In genomic region chr9:96020300-96020821, GRCh38 we compare ENCODE assay signal across 8 cellular contexts.
DNase-seq lines count a peak whose midpoint lies in the region; ATAC-seq and TF ChIP-seq lines count a peak whose summit lies in the region.

No MANE protein-coding gene starts in this region.

- H3K9me3 ChIP-seq in lung (ENCODE audit: control insufficient read depth in 2 of 2, insufficient read depth in 1 of 2, low read length in 1 of 2) (peaks cover 0 to 3% of the 10 kb centered on the region in 2 donors), testis (no peaks in the 10 kb centered on the region), mucosa of descending colon (no peaks in the 10 kb centered on the region)

- H3K4me1 ChIP-seq in lung (ENCODE audit: control insufficient read depth in 2 of 2, insufficient read depth in 2 of 2, low read length in 2 of 2) (peaks cover 0 to 13% of the 10 kb centered on the region in 2 donors), testis (peaks cover 21% of the 10 kb centered on the region), mucosa of descending colon (ENCODE audit: low read depth) (peaks cover 20% of the 10 kb centered on the region)

- no peak for DNase-seq in activated T-cell treated with anti-CD3 and anti-CD28 coated beads, Interleukin-2, amount 50 U/mL, for 24 hours
- no peak for DNase-seq in activated T-cell treated with anti-CD3 and anti-CD28 coated beads for 4 hours
- DNase-seq in lung (ENCODE audit: low spot score): no peak
- DNase-seq in testis: no peak
- no peak for DNase-seq in NCI-H2107 treated with DMSO at 0.1 percent for 48 hours (lab: John Stamatoyannopoulos, UW; ENCODE audit: unreplicated experiment)
- DNase-seq in mucosa of descending colon: no peak
- no peak for DNase-seq in MV-4-11 (lab: John Stamatoyannopoulos, UW)

- H3K4me3 ChIP-seq in lung (peak overlapping the region; percentile 52), testis (peak overlapping the region; percentile 58 to 60), mucosa of descending colon (no peak overlapping the region)

- H3K4me3 Mint-ChIP-seq in activated T-cell treated with anti-CD3 and anti-CD28 coated beads, Interleukin-2, amount 50 U/mL, for 24 hours: peak overlapping the region; percentile 76
- peak overlapping the region; percentile 75 to 86 (median 82) for H3K4me3 Mint-ChIP-seq in brain

- peak overlapping the region; percentile 85 for H3K27ac Mint-ChIP-seq in activated T-cell treated with anti-CD3 and anti-CD28 coated beads, Interleukin-2, amount 50 U/mL, for 24 hours
- H3K27ac Mint-ChIP-seq in brain: peak overlapping the region in 1 of 5 experiments; percentile 64

- no peaks in the 10 kb centered on the region for H3K27me3 ChIP-seq in lung (ENCODE audit: control insufficient read depth, insufficient read depth)
- no peaks in the 10 kb centered on the region for H3K27me3 ChIP-seq in testis

- peaks cover 69% of the 10 kb centered on the region for H3K4me1 Mint-ChIP-seq in activated T-cell treated with anti-CD3 and anti-CD28 coated beads, Interleukin-2, amount 50 U/mL, for 24 hours (ENCODE audit: low read depth)
- peaks cover 18% of the 10 kb centered on the region for H3K4me1 Mint-ChIP-seq in brain

- ATAC-seq in lung (ENCODE audit: insufficient read depth, low FRiP score): no peak
- no peak for ATAC-seq in mucosa of descending colon

- intact Hi-C loops in testis (cut with DNase I; ENCODE audit: low total_unique reads): no loop called here
- intact Hi-C loops in mucosa of descending colon (cut with DNase I, micrococcal nuclease): no loop called here

- no peak for TF ChIP-seq POLR2A in testis (IDR thresholded peaks at IDR 0.05)

- no peak for TF ChIP-seq CTCF in brain (conservative IDR thresholded peaks at IDR 0.05)
- TF ChIP-seq CTCF in lung (IDR thresholded peaks at IDR 0.05; ENCODE audit: control extremely low read depth, extremely low read depth): no peak
- no peak for TF ChIP-seq CTCF in testis (IDR thresholded peaks at IDR 0.05)
- TF ChIP-seq CTCF in mucosa of descending colon (IDR thresholded peaks at IDR 0.05): no peak

- H3K27me3 Mint-ChIP-seq in activated T-cell treated with anti-CD3 and anti-CD28 coated beads, Interleukin-2, amount 50 U/mL, for 24 hours: peaks cover 30% of the 10 kb centered on the region
- H3K27me3 Mint-ChIP-seq in brain: peaks cover 59% of the 10 kb centered on the region

- peaks cover 2 to 7% of the 10 kb centered on the region in 2 donors for H3K36me3 ChIP-seq in lung (ENCODE audit: control insufficient read depth in 2 of 2, insufficient read depth in 2 of 2, low read length in 2 of 2)
- H3K36me3 ChIP-seq in testis (ENCODE audit: low read depth, missing control alignments): no peaks in the 10 kb centered on the region
- H3K36me3 ChIP-seq in mucosa of descending colon (ENCODE audit: low read depth): no peaks in the 10 kb centered on the region

- H3K27ac ChIP-seq in lung (ENCODE audit: low read depth in 1 of 2, low read length in 1 of 2): peak overlapping the region in 1 of 2 donors; percentile 72
- peak overlapping the region; percentile 83 to 91 for H3K27ac ChIP-seq in testis

- peaks cover 13% of the 10 kb centered on the region for H3K36me3 Mint-ChIP-seq in activated T-cell treated with anti-CD3 and anti-CD28 coated beads, Interleukin-2, amount 50 U/mL, for 24 hours (ENCODE audit: low read depth)
- H3K36me3 Mint-ChIP-seq in brain: peaks cover 14% of the 10 kb centered on the region

- 42 to 46% methylated on average over 13 of the region's 13 CpGs for WGBS in lung, 2 donors
- WGBS in testis, 2 donors: 11% methylated on average over 8 to 13 of the region's 13 CpGs

- H3K9me3 Mint-ChIP-seq in activated T-cell treated with anti-CD3 and anti-CD28 coated beads, Interleukin-2, amount 50 U/mL, for 24 hours: no peaks in the 10 kb centered on the region
- peaks cover 0 to 5% (median 0%) of the 10 kb centered on the region in 5 experiments for H3K9me3 Mint-ChIP-seq in brain
